ENCODE assay signal across 15 cellular contexts in genomic region chr12:71900091-71900490, GRCh38. TPM values are rescaled to one million over a fixed set of nuclear protein-coding genes. Genes with fewer than 3 reads are reported as not detected.
DNase-seq lines count a peak whose midpoint lies in the region; ATAC-seq and TF ChIP-seq lines count a peak whose summit lies in the region.
"Had no signal": no experiment of that assay in that cellular context is flagged by ENCODE, and none has a peak within 500 bp of the region (broad histone marks: within the 10 kb centered on the region; RNA-seq: fewer than 3 reads in every experiment).

No MANE protein-coding gene starts in this region.

- CTCF ChIA-PET in AG04449 (lab: Yijun Ruan, JAX) = interaction anchor here (0.6 to 4.7 kb wide), 5 partner anchors 10 to 124 kb away, joined by 3 to 41 read pairs (median 5); no protein-coding TSS in a partner anchor

- H3K4me3 ChIP-seq in AG04449 (ENCODE audit: low read depth, low read length) (no peak overlapping the region), GM23338 (no peak overlapping the region)
- H3K4me3 ChIP-seq: adrenal gland, SJSA1, skin epidermis had no signal

- H3K4me2 ChIP-seq in GM23338 = no peak overlapping the region

- H3K4me1 Mint-ChIP-seq in GM23338 = no peaks in the 10 kb centered on the region; the same call in 2 of the 3 replicates
- H3K4me1 Mint-ChIP-seq in T-helper 17 cell = peaks cover 19% of the 10 kb centered on the region
- peaks cover 9% of the 10 kb centered on the region for H3K4me1 Mint-ChIP-seq in activated T-cell treated with anti-CD3 and anti-CD28 coated beads, Interleukin-2, amount 50 U/mL, for 24 hours (ENCODE audit: low read depth)

- H3K9me3 ChIP-seq in T-helper 17 cell (ENCODE audit: control insufficient read depth, low read length, poor library complexity, severe bottlenecking) = no peaks in the 10 kb centered on the region
- H3K9me3 ChIP-seq: adrenal gland, Caco-2, SJSA1 had no signal

- no peaks in the 10 kb centered on the region for H3K27me3 ChIP-seq in GM23338 (ENCODE audit: insufficient read depth)
- H3K27me3 ChIP-seq: adrenal gland, SJSA1 had no signal

- POLR2A ChIA-PET in AG04449 (lab: Yijun Ruan, JAX) = no interaction called here

- H3K36me3 Mint-ChIP-seq in GM23338 (ENCODE audit: low read depth) = peaks cover 11% of the 10 kb centered on the region; the same call in 2 of the 3 replicates
- H3K36me3 Mint-ChIP-seq in T-helper 17 cell (ENCODE audit: low read depth) = peaks cover 36% of the 10 kb centered on the region
- peaks cover 86% of the 10 kb centered on the region for H3K36me3 Mint-ChIP-seq in activated T-cell treated with anti-CD3 and anti-CD28 coated beads, Interleukin-2, amount 50 U/mL, for 24 hours (ENCODE audit: low read depth)

- H3K4me1 ChIP-seq in GM23338 (ENCODE audit: insufficient read depth) = no peaks in the 10 kb centered on the region
- H3K4me1 ChIP-seq: adrenal gland, Caco-2, SJSA1 had no signal

- no peak overlapping the region for H3K4me3 Mint-ChIP-seq in GM23338
- no peak overlapping the region for H3K4me3 Mint-ChIP-seq in T-helper 17 cell
- no peak overlapping the region for H3K4me3 Mint-ChIP-seq in activated T-cell treated with anti-CD3 and anti-CD28 coated beads, Interleukin-2, amount 50 U/mL, for 24 hours
- H3K4me3 Mint-ChIP-seq: activated CD8-positive, alpha-beta T cell treated with anti-CD3 and anti-CD28 coated beads for 36 hours had no signal

- no peaks in the 10 kb centered on the region for H3K9me2 ChIP-seq in GM23338 (ENCODE audit: insufficient read depth)

- DNase-seq in AG04449 (ENCODE audit: low read depth, low spot score) = no peak
- DNase-seq in GM23338 (ENCODE audit: low spot score) = peak; percentile 8
- DNase-seq in T-helper 17 cell = no peak
- peak; percentile 6 for DNase-seq in glomerular visceral epithelial cell (ENCODE audit: extremely low spot score)
- no peak for DNase-seq in activated T-cell treated with anti-CD3 and anti-CD28 coated beads, Interleukin-2, amount 50 U/mL, for 24 hours
- no peak for DNase-seq in activated CD4-positive, CD25-positive, alpha-beta regulatory T cell treated with anti-CD3 and anti-CD28 coated beads, Interleukin-2, amount 50 U/mL, for 72 hours
- DNase-seq: activated CD8-positive, alpha-beta T cell treated with anti-CD3 and anti-CD28 coated beads for 36 hours; adrenal gland; Caco-2; NCI-H146 had no signal

- H4K20me1 ChIP-seq in GM23338 (replicated peaks; ENCODE audit: insufficient read depth) = no peaks in the 10 kb centered on the region

- H3K27me3 Mint-ChIP-seq in GM23338 (ENCODE audit: insufficient read depth, low read depth, poor library complexity) = no peaks in the 10 kb centered on the region
- H3K27me3 Mint-ChIP-seq in T-helper 17 cell = no peaks in the 10 kb centered on the region
- no peaks in the 10 kb centered on the region for H3K27me3 Mint-ChIP-seq in activated T-cell treated with anti-CD3 and anti-CD28 coated beads, Interleukin-2, amount 50 U/mL, for 24 hours
- H3K27me3 Mint-ChIP-seq: activated CD8-positive, alpha-beta T cell treated with anti-CD3 and anti-CD28 coated beads for 36 hours had no signal

- H3K27ac Mint-ChIP-seq in GM23338 (no peak overlapping the region), T-helper 17 cell (peak overlapping the region; percentile 81)
- H3K27ac Mint-ChIP-seq in activated T-cell treated with anti-CD3 and anti-CD28 coated beads, Interleukin-2, amount 50 U/mL, for 24 hours = no peak overlapping the region
- H3K27ac Mint-ChIP-seq: activated CD8-positive, alpha-beta T cell treated with anti-CD3 and anti-CD28 coated beads for 36 hours had no signal

- peaks cover 3% of the 10 kb centered on the region; the same call in 1 of the 2 replicates for H3K36me3 ChIP-seq in GM23338 (ENCODE audit: insufficient read depth)

- H3K9me3 Mint-ChIP-seq in GM23338 = no peaks in the 10 kb centered on the region
- H3K9me3 Mint-ChIP-seq in activated T-cell treated with anti-CD3 and anti-CD28 coated beads, Interleukin-2, amount 50 U/mL, for 24 hours = no peaks in the 10 kb centered on the region
- H3K9me3 Mint-ChIP-seq: activated CD8-positive, alpha-beta T cell treated with anti-CD3 and anti-CD28 coated beads for 36 hours had no signal

- TF ChIP-seq CTCF in AG04449 (IDR thresholded peaks at IDR 0.05; ENCODE audit: insufficient read depth, low read length, missing control alignments) (peak; percentile 22), GM23338 (conservative IDR thresholded peaks at IDR 0.05; ENCODE audit: low read depth in 2 of 2) (peak; percentile 35 to 46)

- H2AFZ ChIP-seq in GM23338 = no peak overlapping the region

- no peak for ATAC-seq in GM23338
- no peak for ATAC-seq in T-helper 17 cell
- ATAC-seq in GM18520 (IDR thresholded peaks at IDR 0.05; ENCODE audit: unreplicated experiment) = no peak
- ATAC-seq in GM21367 (IDR thresholded peaks at IDR 0.05; ENCODE audit: unreplicated experiment) = no peak
- ATAC-seq: activated CD8-positive, alpha-beta T cell treated with anti-CD3 and anti-CD28 coated beads for 36 hours had no signal

- no peaks in the 10 kb centered on the region for H3F3A ChIP-seq in GM23338 (replicated peaks; ENCODE audit: low read depth)

- H3K79me2 ChIP-seq in GM23338 (replicated peaks; ENCODE audit: insufficient read depth) = no peaks in the 10 kb centered on the region

- no peak overlapping the region for H3K27ac ChIP-seq in GM23338 (ENCODE audit: low read depth)
- H3K27ac ChIP-seq: adrenal gland, SJSA1, skin epidermis had no signal

TF ChIP-seq in GM23338, 12 proteins besides CTCF, POLR2A, EP300 and RAD21:
- TF ChIP-seq STAT1 (IDR thresholded peaks at IDR 0.05; ENCODE audit: unreplicated experiment) (no peak), ZNF114 (CRISPR knock-in tag; IDR thresholded peaks at IDR 0.05) (no peak), CREB1 (CRISPR knock-in tag; IDR thresholded peaks at IDR 0.05; ENCODE audit: low read depth) (no peak), NANOG (IDR thresholded peaks at IDR 0.05; ENCODE audit: borderline replicate concordance) (no peak), EZH2 (IDR thresholded peaks at IDR 0.05; ENCODE audit: low read depth, unreplicated experiment) (no peak), ETS1 (IDR thresholded peaks at IDR 0.05) (no peak), REST (IDR thresholded peaks at IDR 0.05; ENCODE audit: unreplicated experiment) (no peak)

RNA-seq across cellular contexts. Expression of gene TPH2, which starts 38.6 kb away (rescaled TPM):
- total RNA-seq in GM23338 (2014; rRNA removed; shearing (Covaris generic)) = 1.0 and 1.4 TPM in 2 replicates
- polyA plus RNA-seq in GM23338 (2016; fragmentation: Nextera tagmentation; extraction: Ambion mirVana) = 0.54 and 0.94 TPM in 2 replicates
- not detected for total RNA-seq in T-helper 17 cell
- total RNA-seq: activated CD8-positive, alpha-beta T cell treated with anti-CD3 and anti-CD28 coated beads for 36 hours; adrenal gland; Caco-2; mononuclear cell had no signal
- polyA plus RNA-seq: adrenal gland had no signal

Comparison
In these comparisons a context has a peak if more than half of its experiments do, and no peak if none do; other contexts are left out.
1. DNase-seq: peak in GM23338 (single experiment) and glomerular visceral epithelial cell (single experiment); none in AG04449 (single experiment), T-helper 17 cell (0 of 3), activated T-cell treated with anti-CD3 and anti-CD28 coated beads, Interleukin-2, amount 50 U/mL, for 24 hours (single experiment) and activated CD4-positive, CD25-positive, alpha-beta regulatory T cell treated with anti-CD3 and anti-CD28 coated beads, Interleukin-2, amount 50 U/mL, for 72 hours (single experiment).